ENCODE assay signal across 1 cellular context in the genomic region with DNA sequence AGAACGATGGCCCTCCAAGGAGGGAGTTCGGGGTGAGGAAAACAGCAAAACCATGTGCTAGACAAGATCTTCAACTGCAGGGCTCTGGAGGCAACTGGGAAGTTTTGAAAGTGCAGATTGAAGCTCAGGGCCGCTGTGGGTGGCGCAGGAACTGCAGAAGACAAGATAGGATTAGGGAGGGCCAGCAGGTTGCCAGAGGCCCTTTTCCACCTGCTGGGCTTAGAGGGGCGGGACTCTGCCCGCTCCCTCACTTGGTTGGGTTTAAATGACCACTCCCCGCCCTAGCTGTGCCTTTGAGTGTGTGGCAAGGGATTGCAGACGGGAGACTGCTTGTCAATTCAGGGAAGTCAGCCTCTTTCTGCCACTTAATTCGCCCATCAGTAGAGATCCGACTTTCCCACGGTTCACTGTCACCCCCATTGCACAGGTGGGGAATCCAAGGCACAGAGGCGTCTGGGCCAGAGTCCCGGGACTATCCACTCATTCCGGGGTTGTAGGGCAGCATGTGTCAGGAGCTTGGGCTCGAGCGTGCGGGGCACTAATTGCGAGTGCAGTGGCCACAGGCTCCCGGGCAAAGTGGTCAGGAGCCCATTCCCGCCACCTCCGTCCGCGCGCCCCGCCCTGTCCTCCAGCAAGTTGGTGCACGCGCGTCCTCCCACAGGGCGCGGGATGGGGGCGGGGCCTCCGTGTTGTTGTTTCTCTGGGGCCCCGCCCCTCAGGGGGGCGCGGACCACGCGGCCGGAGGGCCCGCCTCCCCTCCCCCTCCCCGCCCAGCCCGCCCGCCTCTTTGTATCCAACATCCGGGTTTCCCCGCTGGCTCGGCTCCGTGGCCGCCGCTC.
TF ChIP-seq lines count a peak whose summit lies in the region.

A gene (plus strand): TSS at position 816 of the 839 bp plus-strand sequence. CDS start 433 bp downstream, outside the sequence.

TF ChIP-seq in HepG2, 621 proteins besides CTCF, POLR2A, EP300 and RAD21 (continued from another document and continues in another):
- TF ChIP-seq, protein P1, sequence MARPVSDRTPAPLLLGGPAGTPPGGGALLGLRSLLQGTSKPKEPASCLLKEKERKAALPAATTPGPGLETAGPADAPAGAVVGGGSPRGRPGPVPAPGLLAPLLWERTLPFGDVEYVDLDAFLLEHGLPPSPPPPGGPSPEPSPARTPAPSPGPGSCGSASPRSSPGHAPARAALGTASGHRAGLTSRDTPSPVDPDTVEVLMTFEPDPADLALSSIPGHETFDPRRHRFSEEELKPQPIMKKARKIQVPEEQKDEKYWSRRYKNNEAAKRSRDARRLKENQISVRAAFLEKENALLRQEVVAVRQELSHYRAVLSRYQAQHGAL (CRISPR knock-in tag; IDR thresholded peaks at IDR 0.05; ENCODE audit: not compliant biosample characterization), result no peak
- TF ChIP-seq POLR2AphosphoS5 (IDR thresholded peaks at IDR 0.05; ENCODE audit: low read depth, low read length), result 0 out of 2 replicates have a peak, but pooled peaks have one; percentile 29
- TF ChIP-seq SRY (CRISPR knock-in tag; IDR thresholded peaks at IDR 0.05), result no peak
- TF ChIP-seq, protein P2, sequence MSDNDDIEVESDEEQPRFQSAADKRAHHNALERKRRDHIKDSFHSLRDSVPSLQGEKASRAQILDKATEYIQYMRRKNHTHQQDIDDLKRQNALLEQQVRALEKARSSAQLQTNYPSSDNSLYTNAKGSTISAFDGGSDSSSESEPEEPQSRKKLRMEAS (IDR thresholded peaks at IDR 0.05), result peak; percentile 71
- TF ChIP-seq CHD4 (IDR thresholded peaks at IDR 0.05; ENCODE audit: borderline replicate concordance, low read length), result no peak
- TF ChIP-seq GABPB1 (CRISPR knock-in tag; IDR thresholded peaks at IDR 0.05), result peak; percentile 56; the same call in 1 of the 2 replicates
- TF ChIP-seq ZNF713 (CRISPR knock-in tag; IDR thresholded peaks at IDR 0.05), result no peak
- TF ChIP-seq ZNF337 (CRISPR knock-in tag; IDR thresholded peaks at IDR 0.05; ENCODE audit: borderline replicate concordance, low read depth), result no peak
- peak; percentile 58; the same call in 1 of the 2 replicates for TF ChIP-seq ZMYM2 (CRISPR knock-in tag; IDR thresholded peaks at IDR 0.05)
- TF ChIP-seq, protein P3, sequence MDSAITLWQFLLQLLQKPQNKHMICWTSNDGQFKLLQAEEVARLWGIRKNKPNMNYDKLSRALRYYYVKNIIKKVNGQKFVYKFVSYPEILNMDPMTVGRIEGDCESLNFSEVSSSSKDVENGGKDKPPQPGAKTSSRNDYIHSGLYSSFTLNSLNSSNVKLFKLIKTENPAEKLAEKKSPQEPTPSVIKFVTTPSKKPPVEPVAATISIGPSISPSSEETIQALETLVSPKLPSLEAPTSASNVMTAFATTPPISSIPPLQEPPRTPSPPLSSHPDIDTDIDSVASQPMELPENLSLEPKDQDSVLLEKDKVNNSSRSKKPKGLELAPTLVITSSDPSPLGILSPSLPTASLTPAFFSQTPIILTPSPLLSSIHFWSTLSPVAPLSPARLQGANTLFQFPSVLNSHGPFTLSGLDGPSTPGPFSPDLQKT (CRISPR knock-in tag; IDR thresholded peaks at IDR 0.05; ENCODE audit: borderline replicate concordance), result no peak
- TF ChIP-seq SP4 (CRISPR knock-in tag; IDR thresholded peaks at IDR 0.05), result peak; percentile 77; the same call in 1 of the 2 replicates
- TF ChIP-seq, protein P4, sequence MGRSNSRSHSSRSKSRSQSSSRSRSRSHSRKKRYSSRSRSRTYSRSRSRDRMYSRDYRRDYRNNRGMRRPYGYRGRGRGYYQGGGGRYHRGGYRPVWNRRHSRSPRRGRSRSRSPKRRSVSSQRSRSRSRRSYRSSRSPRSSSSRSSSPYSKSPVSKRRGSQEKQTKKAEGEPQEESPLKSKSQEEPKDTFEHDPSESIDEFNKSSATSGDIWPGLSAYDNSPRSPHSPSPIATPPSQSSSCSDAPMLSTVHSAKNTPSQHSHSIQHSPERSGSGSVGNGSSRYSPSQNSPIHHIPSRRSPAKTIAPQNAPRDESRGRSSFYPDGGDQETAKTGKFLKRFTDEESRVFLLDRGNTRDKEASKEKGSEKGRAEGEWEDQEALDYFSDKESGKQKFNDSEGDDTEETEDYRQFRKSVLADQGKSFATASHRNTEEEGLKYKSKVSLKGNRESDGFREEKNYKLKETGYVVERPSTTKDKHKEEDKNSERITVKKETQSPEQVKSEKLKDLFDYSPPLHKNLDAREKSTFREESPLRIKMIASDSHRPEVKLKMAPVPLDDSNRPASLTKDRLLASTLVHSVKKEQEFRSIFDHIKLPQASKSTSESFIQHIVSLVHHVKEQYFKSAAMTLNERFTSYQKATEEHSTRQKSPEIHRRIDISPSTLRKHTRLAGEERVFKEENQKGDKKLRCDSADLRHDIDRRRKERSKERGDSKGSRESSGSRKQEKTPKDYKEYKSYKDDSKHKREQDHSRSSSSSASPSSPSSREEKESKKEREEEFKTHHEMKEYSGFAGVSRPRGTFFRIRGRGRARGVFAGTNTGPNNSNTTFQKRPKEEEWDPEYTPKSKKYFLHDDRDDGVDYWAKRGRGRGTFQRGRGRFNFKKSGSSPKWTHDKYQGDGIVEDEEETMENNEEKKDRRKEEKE (IDR thresholded peaks at IDR 0.05), result no peak
- TF ChIP-seq HNRNPL (IDR thresholded peaks at IDR 0.05; ENCODE audit: low read depth, low read length), result no peak
- TF ChIP-seq, protein P5, sequence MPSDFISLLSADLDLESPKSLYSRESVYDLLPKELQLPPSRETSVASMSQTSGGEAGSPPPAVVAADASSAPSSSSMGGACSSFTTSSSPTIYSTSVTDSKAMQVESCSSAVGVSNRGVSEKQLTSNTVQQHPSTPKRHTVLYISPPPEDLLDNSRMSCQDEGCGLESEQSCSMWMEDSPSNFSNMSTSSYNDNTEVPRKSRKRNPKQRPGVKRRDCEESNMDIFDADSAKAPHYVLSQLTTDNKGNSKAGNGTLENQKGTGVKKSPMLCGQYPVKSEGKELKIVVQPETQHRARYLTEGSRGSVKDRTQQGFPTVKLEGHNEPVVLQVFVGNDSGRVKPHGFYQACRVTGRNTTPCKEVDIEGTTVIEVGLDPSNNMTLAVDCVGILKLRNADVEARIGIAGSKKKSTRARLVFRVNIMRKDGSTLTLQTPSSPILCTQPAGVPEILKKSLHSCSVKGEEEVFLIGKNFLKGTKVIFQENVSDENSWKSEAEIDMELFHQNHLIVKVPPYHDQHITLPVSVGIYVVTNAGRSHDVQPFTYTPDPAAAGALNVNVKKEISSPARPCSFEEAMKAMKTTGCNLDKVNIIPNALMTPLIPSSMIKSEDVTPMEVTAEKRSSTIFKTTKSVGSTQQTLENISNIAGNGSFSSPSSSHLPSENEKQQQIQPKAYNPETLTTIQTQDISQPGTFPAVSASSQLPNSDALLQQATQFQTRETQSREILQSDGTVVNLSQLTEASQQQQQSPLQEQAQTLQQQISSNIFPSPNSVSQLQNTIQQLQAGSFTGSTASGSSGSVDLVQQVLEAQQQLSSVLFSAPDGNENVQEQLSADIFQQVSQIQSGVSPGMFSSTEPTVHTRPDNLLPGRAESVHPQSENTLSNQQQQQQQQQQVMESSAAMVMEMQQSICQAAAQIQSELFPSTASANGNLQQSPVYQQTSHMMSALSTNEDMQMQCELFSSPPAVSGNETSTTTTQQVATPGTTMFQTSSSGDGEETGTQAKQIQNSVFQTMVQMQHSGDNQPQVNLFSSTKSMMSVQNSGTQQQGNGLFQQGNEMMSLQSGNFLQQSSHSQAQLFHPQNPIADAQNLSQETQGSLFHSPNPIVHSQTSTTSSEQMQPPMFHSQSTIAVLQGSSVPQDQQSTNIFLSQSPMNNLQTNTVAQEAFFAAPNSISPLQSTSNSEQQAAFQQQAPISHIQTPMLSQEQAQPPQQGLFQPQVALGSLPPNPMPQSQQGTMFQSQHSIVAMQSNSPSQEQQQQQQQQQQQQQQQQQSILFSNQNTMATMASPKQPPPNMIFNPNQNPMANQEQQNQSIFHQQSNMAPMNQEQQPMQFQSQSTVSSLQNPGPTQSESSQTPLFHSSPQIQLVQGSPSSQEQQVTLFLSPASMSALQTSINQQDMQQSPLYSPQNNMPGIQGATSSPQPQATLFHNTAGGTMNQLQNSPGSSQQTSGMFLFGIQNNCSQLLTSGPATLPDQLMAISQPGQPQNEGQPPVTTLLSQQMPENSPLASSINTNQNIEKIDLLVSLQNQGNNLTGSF (CRISPR knock-in tag; IDR thresholded peaks at IDR 0.05), result no peak
- no peak for TF ChIP-seq EZH2 (conservative IDR thresholded peaks at IDR 0.05; ENCODE audit: low read depth, low read length)
- TF ChIP-seq SP1 (IDR thresholded peaks at IDR 0.05), result no peak
- peak; percentile 78; the same call in 1 of the 2 replicates for TF ChIP-seq SP1 (CRISPR knock-in tag; IDR thresholded peaks at IDR 0.05)
- TF ChIP-seq, protein P6, sequence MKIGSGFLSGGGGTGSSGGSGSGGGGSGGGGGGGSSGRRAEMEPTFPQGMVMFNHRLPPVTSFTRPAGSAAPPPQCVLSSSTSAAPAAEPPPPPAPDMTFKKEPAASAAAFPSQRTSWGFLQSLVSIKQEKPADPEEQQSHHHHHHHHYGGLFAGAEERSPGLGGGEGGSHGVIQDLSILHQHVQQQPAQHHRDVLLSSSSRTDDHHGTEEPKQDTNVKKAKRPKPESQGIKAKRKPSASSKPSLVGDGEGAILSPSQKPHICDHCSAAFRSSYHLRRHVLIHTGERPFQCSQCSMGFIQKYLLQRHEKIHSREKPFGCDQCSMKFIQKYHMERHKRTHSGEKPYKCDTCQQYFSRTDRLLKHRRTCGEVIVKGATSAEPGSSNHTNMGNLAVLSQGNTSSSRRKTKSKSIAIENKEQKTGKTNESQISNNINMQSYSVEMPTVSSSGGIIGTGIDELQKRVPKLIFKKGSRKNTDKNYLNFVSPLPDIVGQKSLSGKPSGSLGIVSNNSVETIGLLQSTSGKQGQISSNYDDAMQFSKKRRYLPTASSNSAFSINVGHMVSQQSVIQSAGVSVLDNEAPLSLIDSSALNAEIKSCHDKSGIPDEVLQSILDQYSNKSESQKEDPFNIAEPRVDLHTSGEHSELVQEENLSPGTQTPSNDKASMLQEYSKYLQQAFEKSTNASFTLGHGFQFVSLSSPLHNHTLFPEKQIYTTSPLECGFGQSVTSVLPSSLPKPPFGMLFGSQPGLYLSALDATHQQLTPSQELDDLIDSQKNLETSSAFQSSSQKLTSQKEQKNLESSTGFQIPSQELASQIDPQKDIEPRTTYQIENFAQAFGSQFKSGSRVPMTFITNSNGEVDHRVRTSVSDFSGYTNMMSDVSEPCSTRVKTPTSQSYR (CRISPR knock-in tag; IDR thresholded peaks at IDR 0.05; ENCODE audit: borderline replicate concordance), result peak; percentile 63; the same call in 1 of the 2 replicates
- peak; percentile 81; the same call in 1 of the 2 replicates for TF ChIP-seq FOXK1 (CRISPR knock-in tag; IDR thresholded peaks at IDR 0.05; ENCODE audit: borderline replicate concordance, low read depth)
- no peak for TF ChIP-seq ZNF567 (CRISPR knock-in tag; IDR thresholded peaks at IDR 0.05; ENCODE audit: borderline replicate concordance)
- TF ChIP-seq ZNF263 (CRISPR knock-in tag; IDR thresholded peaks at IDR 0.05), result no peak
- TF ChIP-seq ZBTB7A (CRISPR knock-in tag; IDR thresholded peaks at IDR 0.05), result no peak
- TF ChIP-seq, protein P7, sequence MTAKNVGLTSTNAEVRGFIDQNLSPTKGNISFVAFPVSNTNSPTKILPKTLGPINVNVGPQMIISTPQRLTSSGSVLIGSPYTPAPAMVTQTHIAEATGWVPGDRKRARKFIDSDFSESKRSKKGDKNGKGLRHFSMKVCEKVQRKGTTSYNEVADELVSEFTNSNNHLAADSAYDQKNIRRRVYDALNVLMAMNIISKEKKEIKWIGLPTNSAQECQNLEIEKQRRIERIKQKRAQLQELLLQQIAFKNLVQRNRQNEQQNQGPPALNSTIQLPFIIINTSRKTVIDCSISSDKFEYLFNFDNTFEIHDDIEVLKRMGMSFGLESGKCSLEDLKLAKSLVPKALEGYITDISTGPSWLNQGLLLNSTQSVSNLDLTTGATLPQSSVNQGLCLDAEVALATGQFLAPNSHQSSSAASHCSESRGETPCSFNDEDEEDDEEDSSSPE (CRISPR knock-in tag; IDR thresholded peaks at IDR 0.05), result peak; percentile 48
- TF ChIP-seq MIER3 (CRISPR knock-in tag; IDR thresholded peaks at IDR 0.05; ENCODE audit: borderline replicate concordance), result peak; percentile 31; the same call in 1 of the 2 replicates
- peak; percentile 41; the same call in 1 of the 2 replicates for TF ChIP-seq ISL2 (CRISPR knock-in tag; IDR thresholded peaks at IDR 0.05)
- no peak; the same call in 1 of the 2 replicates for TF ChIP-seq ZZZ3 (CRISPR knock-in tag; IDR thresholded peaks at IDR 0.05; ENCODE audit: borderline replicate concordance)
- TF ChIP-seq CBX5 (CRISPR knock-in tag; IDR thresholded peaks at IDR 0.05; ENCODE audit: borderline replicate concordance), result no peak
- no peak for TF ChIP-seq U2AF1 (optimal IDR thresholded peaks at IDR 0.05; ENCODE audit: low read depth, low read length)
- TF ChIP-seq BHLHE40 (IDR thresholded peaks at IDR 0.05; ENCODE audit: low read length), result no peak
- TF ChIP-seq ZBTB20 (CRISPR knock-in tag; IDR thresholded peaks at IDR 0.05; ENCODE audit: borderline replicate concordance, low read depth), result no peak
- no peak for TF ChIP-seq ZEB1 (IDR thresholded peaks at IDR 0.05; ENCODE audit: insufficient replicate concordance, low read depth)
- TF ChIP-seq ZNF160 (CRISPR knock-in tag; IDR thresholded peaks at IDR 0.05), result no peak
- TF ChIP-seq, protein P8, sequence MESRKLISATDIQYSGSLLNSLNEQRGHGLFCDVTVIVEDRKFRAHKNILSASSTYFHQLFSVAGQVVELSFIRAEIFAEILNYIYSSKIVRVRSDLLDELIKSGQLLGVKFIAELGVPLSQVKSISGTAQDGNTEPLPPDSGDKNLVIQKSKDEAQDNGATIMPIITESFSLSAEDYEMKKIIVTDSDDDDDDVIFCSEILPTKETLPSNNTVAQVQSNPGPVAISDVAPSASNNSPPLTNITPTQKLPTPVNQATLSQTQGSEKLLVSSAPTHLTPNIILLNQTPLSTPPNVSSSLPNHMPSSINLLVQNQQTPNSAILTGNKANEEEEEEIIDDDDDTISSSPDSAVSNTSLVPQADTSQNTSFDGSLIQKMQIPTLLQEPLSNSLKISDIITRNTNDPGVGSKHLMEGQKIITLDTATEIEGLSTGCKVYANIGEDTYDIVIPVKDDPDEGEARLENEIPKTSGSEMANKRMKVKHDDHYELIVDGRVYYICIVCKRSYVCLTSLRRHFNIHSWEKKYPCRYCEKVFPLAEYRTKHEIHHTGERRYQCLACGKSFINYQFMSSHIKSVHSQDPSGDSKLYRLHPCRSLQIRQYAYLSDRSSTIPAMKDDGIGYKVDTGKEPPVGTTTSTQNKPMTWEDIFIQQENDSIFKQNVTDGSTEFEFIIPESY (CRISPR knock-in tag; IDR thresholded peaks at IDR 0.05), result no peak
- TF ChIP-seq, protein P9, sequence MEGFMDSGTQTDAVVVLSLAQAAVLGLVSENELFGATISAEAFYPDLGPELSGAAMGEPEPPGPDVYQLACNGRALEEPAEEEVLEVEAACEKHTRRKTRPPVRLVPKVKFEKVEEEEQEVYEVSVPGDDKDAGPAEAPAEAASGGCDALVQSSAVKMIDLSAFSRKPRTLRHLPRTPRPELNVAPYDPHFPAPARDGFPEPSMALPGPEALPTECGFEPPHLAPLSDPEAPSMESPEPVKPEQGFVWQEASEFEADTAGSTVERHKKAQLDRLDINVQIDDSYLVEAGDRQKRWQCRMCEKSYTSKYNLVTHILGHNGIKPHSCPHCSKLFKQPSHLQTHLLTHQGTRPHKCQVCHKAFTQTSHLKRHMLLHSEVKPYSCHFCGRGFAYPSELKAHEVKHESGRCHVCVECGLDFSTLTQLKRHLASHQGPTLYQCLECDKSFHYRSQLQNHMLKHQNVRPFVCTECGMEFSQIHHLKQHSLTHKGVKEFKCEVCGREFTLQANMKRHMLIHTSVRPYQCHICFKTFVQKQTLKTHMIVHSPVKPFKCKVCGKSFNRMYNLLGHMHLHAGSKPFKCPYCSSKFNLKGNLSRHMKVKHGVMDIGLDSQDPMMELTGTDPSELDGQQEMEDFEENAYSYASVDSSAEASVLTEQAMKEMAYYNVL (CRISPR knock-in tag; IDR thresholded peaks at IDR 0.05; ENCODE audit: borderline replicate concordance), result no peak
